Comparison of ENCODE assay signal across 26 cellular contexts in the genomic region with DNA sequence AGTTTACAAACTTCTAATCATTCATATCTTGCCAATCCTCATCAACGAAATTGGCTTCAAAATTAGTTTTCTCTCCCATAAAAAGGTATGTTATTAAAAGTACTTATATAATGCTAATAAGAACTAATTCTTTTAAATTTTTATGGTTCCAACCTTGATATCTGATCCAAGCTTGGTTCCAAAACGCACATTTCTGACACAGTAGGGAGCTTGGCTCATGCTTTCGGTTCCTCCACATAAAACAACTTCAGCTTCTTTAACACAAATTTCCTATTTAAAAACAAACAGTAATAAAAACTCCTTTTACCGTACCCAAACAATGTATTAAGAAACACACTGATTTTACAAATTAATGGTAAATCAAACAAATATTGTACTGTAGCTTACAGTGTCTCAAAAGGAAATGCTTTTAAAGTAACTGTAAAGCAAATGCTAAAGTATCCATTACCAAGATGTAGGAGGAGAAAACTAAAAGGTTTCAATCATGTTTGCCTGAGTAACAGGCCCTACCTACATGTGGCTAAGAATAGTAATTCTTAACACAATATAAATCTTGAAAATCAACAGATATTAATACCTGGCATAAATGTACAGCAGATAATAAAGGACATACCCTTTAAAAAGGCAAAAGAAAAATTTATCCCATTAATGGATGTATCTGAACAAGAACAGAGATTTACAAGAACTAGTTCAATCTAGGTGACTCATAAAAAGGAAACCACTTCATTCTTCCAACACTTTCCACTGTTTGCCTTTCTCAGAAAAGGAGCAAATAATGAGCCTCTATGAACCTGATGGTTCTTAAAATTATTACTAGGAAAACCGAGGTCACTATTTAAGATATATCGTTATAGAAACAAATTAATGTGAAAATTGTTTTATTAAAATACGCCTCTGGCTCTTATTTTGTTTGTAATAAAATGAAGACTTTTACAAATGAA. TPM values are rescaled to one million over a fixed set of nuclear protein-coding genes. Genes with fewer than 3 reads are reported as not detected.
A peak's percentile ranks its signal among the peaks of the same experiment; 100 is the strongest.
DNase-seq lines count a peak whose midpoint lies in the region; ATAC-seq and TF ChIP-seq lines count a peak whose summit lies in the region.
"Had no signal": no experiment of that assay in that cellular context is flagged by ENCODE, and none has a peak within 500 bp of the region (broad histone marks: within the 10 kb centered on the region; RNA-seq: fewer than 3 reads in every experiment).

No MANE protein-coding gene starts in this region.

- H3K9ac ChIP-seq in mammary epithelial cell (ENCODE audit: insufficient read depth, low read length), result no peak overlapping the region

- POLR2A ChIA-PET in HEK293 (lab: Yijun Ruan, JAX), result no interaction called here

- H2AFZ ChIP-seq in mammary epithelial cell (ENCODE audit: low read depth, low read length), result no peak overlapping the region
- H2AFZ ChIP-seq: GM23338 had no signal

- no peaks in the 10 kb centered on the region for H3K27me3 Mint-ChIP-seq in activated CD4-positive, alpha-beta T cell treated with anti-CD3 and anti-CD28 coated beads, Interleukin-2, amount 10 ng/mL, durations not matched to agents 24 days and 14 days
- no peaks in the 10 kb centered on the region for H3K27me3 Mint-ChIP-seq in activated naive CD8-positive, alpha-beta T cell treated with anti-CD3 and anti-CD28 coated beads, Interleukin-2, amount 50 U/mL, for 24 hours
- H3K27me3 Mint-ChIP-seq: CD4-positive, CD25-positive, alpha-beta regulatory T cell; T-helper 17 cell had no signal

- H3K4me1 Mint-ChIP-seq in activated CD4-positive, alpha-beta T cell treated with anti-CD3 and anti-CD28 coated beads, Interleukin-2, amount 10 ng/mL, durations not matched to agents 24 days and 14 days, result peaks cover 16% of the 10 kb centered on the region
- peaks cover 17% of the 10 kb centered on the region for H3K4me1 Mint-ChIP-seq in activated naive CD8-positive, alpha-beta T cell treated with anti-CD3 and anti-CD28 coated beads, Interleukin-2, amount 50 U/mL, for 24 hours

- H3K27ac Mint-ChIP-seq in activated CD4-positive, alpha-beta T cell treated with anti-CD3 and anti-CD28 coated beads, Interleukin-2, amount 10 ng/mL, durations not matched to agents 24 days and 14 days, result peak overlapping the region; percentile 55
- H3K27ac Mint-ChIP-seq in activated naive CD8-positive, alpha-beta T cell treated with anti-CD3 and anti-CD28 coated beads, Interleukin-2, amount 50 U/mL, for 24 hours, result peak overlapping the region; percentile 68
- H3K27ac Mint-ChIP-seq: GM23338, T-helper 17 cell had no signal

- dilution Hi-C loops in mammary epithelial cell (cut with HindIII; ENCODE audit: low sequenced_read_pairs), result no loop called here

- H3K36me3 Mint-ChIP-seq in activated CD4-positive, alpha-beta T cell treated with anti-CD3 and anti-CD28 coated beads, Interleukin-2, amount 10 ng/mL, durations not matched to agents 24 days and 14 days (ENCODE audit: low read depth), result peaks cover 59% of the 10 kb centered on the region
- H3K36me3 Mint-ChIP-seq in activated naive CD8-positive, alpha-beta T cell treated with anti-CD3 and anti-CD28 coated beads, Interleukin-2, amount 50 U/mL, for 24 hours (ENCODE audit: low read depth), result peaks cover 30% of the 10 kb centered on the region

- peaks cover 9% of the 10 kb centered on the region for H3K4me1 ChIP-seq in HEK293 (ENCODE audit: control insufficient read depth, insufficient read depth, low read length)
- no peaks in the 10 kb centered on the region for H3K4me1 ChIP-seq in mammary epithelial cell (ENCODE audit: insufficient read depth, low read length)
- H3K4me1 ChIP-seq: breast epithelium, prostate gland, uterus had no signal

- H3K27ac ChIP-seq in HEK293 (ENCODE audit: extremely low read depth, low read depth, low read length), result no peak overlapping the region
- H3K27ac ChIP-seq in mammary epithelial cell (ENCODE audit: insufficient read depth, low read depth, low read length), result no peak overlapping the region
- H3K27ac ChIP-seq: breast epithelium, neutrophil, prostate gland, SK-N-MC, uterus had no signal

- WGBS in mammary epithelial cell (ENCODE audit: low coverage, missing lambda C conversion rate), result 100% methylated on average over 7 of the region's 7 CpGs

- no peak overlapping the region for H3K4me2 ChIP-seq in mammary epithelial cell (ENCODE audit: insufficient read depth, low read depth, low read length)
- H3K4me2 ChIP-seq: GM23338 had no signal

- H3K79me2 ChIP-seq in mammary epithelial cell (ENCODE audit: insufficient read depth, low read length), result no peaks in the 10 kb centered on the region

- no peaks in the 10 kb centered on the region for H4K20me1 ChIP-seq in mammary epithelial cell (ENCODE audit: insufficient read depth, low read length)

- H3K9me3 Mint-ChIP-seq in activated CD4-positive, alpha-beta T cell treated with anti-CD3 and anti-CD28 coated beads, Interleukin-2, amount 10 ng/mL, durations not matched to agents 24 days and 14 days, result no peaks in the 10 kb centered on the region
- H3K9me3 Mint-ChIP-seq in activated naive CD8-positive, alpha-beta T cell treated with anti-CD3 and anti-CD28 coated beads, Interleukin-2, amount 50 U/mL, for 24 hours, result no peaks in the 10 kb centered on the region
- H3K9me3 Mint-ChIP-seq: CD4-positive, CD25-positive, alpha-beta regulatory T cell had no signal

- TF ChIP-seq CTCF in HEK293 (tag by site-specific recombination; IDR thresholded peaks at IDR 0.05), result no peak
- no peak for TF ChIP-seq CTCF in mammary epithelial cell (conservative IDR thresholded peaks at IDR 0.05 in 1 of 2, IDR thresholded peaks at IDR 0.05 in 1 of 2; ENCODE audit: extremely low read depth in 1 of 2, insufficient read depth in 1 of 2, low read depth in 1 of 2, low read length in 2 of 2)

- BruUV-seq in mammary epithelial cell (replicated peaks; lab: Mats Ljungman, UMichigan), result no TSS peak

- H3K4me3 ChIP-seq in HEK293 (ENCODE audit: low read depth, low read length) (no peak overlapping the region), mammary epithelial cell (replicated peaks in 1 of 3; ENCODE audit: insufficient read depth in 1 of 3, low read depth in 2 of 3, low read length in 3 of 3) (no peak overlapping the region)
- H3K4me3 ChIP-seq: breast epithelium, GM23338, prostate gland, SK-N-MC, uterus had no signal

- no peak for DNase-seq in activated CD4-positive, alpha-beta T cell treated with anti-CD3 and anti-CD28 coated beads, Interleukin-2, amount 10 ng/mL, durations not matched to agents 24 days and 14 days
- DNase-seq in activated CD4-positive, alpha-beta T cell treated with anti-CD3 and anti-CD28 coated beads for 48 hours, result no peak
- no peak for DNase-seq in activated naive CD8-positive, alpha-beta T cell treated with anti-CD3 and anti-CD28 coated beads, Interleukin-2, amount 50 U/mL, for 24 hours
- DNase-seq in kidney tubule cell (ENCODE audit: low spot score) (peak; percentile 13), mammary epithelial cell (no peak), putamen (ENCODE audit: low spot score) (no peak)
- DNase-seq: 8988T; activated CD4-positive, alpha-beta T cell treated with anti-CD3 and anti-CD28 coated beads for 1 hour; activated effector memory CD4-positive, alpha-beta T cell treated with Interleukin-2 at 50 U/mL for 16 hours; CD4-positive, CD25-positive, alpha-beta regulatory T cell; DMS 273 treated with DMSO at 0.1 percent for 48 hours; effector CD8-positive, alpha-beta T cell; head of caudate nucleus; NCI-H1694; NCI-H446 treated with DMSO at 0.1 percent for 48 hours; OCI-M1; stimulated activated naive CD4-positive, alpha-beta T cell treated with Interleukin-2 at 50 U/mL for 16 hours; T-helper 17 cell; uterus had no signal

- no peaks in the 10 kb centered on the region for H3K27me3 ChIP-seq in mammary epithelial cell (ENCODE audit: insufficient read depth, low read length)
- H3K27me3 ChIP-seq: breast epithelium, neutrophil, uterus had no signal

- H3K4me3 Mint-ChIP-seq in activated CD4-positive, alpha-beta T cell treated with anti-CD3 and anti-CD28 coated beads, Interleukin-2, amount 10 ng/mL, durations not matched to agents 24 days and 14 days, result no peak overlapping the region
- H3K4me3 Mint-ChIP-seq in activated naive CD8-positive, alpha-beta T cell treated with anti-CD3 and anti-CD28 coated beads, Interleukin-2, amount 50 U/mL, for 24 hours, result no peak overlapping the region
- H3K4me3 Mint-ChIP-seq: CD4-positive, CD25-positive, alpha-beta regulatory T cell; GM23338; T-helper 17 cell had no signal

- no peak for ATAC-seq in activated naive CD8-positive, alpha-beta T cell treated with anti-CD3 and anti-CD28 coated beads, Interleukin-2, amount 50 U/mL, for 24 hours
- no peak for ATAC-seq in GM18909 (IDR thresholded peaks at IDR 0.05; ENCODE audit: poor library complexity, unreplicated experiment)
- ATAC-seq: GM23338, T-helper 17 cell had no signal

- H3K36me3 ChIP-seq in HEK293 (ENCODE audit: control insufficient read depth in 2 of 2, insufficient read depth in 1 of 2, low read length in 2 of 2), result peaks cover 54 to 57% of the 10 kb centered on the region in 2 experiments
- peaks cover 4% of the 10 kb centered on the region for H3K36me3 ChIP-seq in mammary epithelial cell (ENCODE audit: insufficient read depth, low read length)
- H3K36me3 ChIP-seq: breast epithelium, prostate gland, uterus had no signal

- intact Hi-C loops in activated CD4-positive, alpha-beta T cell treated with anti-CD3 and anti-CD28 coated beads, Interleukin-2, amount 10 ng/mL, durations not matched to agents 24 days and 14 days (cut with micrococcal nuclease), result no loop called here
- intact Hi-C loops in mammary epithelial cell (cut with micrococcal nuclease), result no loop called here

- H3K9me3 ChIP-seq in HEK293 (ENCODE audit: control insufficient read depth, insufficient read depth, low read depth, low read length) (no peaks in the 10 kb centered on the region), mammary epithelial cell (replicated peaks; ENCODE audit: insufficient read depth, low read length) (no peaks in the 10 kb centered on the region)
- H3K9me3 ChIP-seq: breast epithelium, neutrophil, prostate gland, uterus had no signal

- CTCF ChIA-PET in HEK293 (lab: Yijun Ruan, JAX), result interaction anchor here (0.9 kb wide), 1 partner anchor 11 kb away, joined by 4 read pairs; no protein-coding TSS in a partner anchor
- CTCF ChIA-PET in mammary epithelial cell (lab: Charles Lee; ENCODE audit: low non-redundant PET), result no interaction called here

- in situ Hi-C loops in mammary epithelial cell (cut with MboI; ENCODE audit: low sequenced_read_pairs in 2 of 2), result no loop called here

RNA-seq across cellular contexts. Expression of a gene that starts 17.5 kb away (rescaled TPM):
- total RNA-seq in activated CD4-positive, alpha-beta T cell treated with anti-CD3 and anti-CD28 coated beads, Interleukin-2, amount 10 ng/mL, durations not matched to agents 24 days and 14 days, result 69.7 and 72.1 TPM in 2 replicates
- total RNA-seq in mammary epithelial cell, result 10 to 100 TPM; 42.2 to 45.9 TPM
- 20.8 TPM for polyA plus RNA-seq in mammary epithelial cell
- polyA minus RNA-seq in mammary epithelial cell, result 6.4 TPM
